ENCODE assay signal across 8 cellular contexts in the genomic region with DNA sequence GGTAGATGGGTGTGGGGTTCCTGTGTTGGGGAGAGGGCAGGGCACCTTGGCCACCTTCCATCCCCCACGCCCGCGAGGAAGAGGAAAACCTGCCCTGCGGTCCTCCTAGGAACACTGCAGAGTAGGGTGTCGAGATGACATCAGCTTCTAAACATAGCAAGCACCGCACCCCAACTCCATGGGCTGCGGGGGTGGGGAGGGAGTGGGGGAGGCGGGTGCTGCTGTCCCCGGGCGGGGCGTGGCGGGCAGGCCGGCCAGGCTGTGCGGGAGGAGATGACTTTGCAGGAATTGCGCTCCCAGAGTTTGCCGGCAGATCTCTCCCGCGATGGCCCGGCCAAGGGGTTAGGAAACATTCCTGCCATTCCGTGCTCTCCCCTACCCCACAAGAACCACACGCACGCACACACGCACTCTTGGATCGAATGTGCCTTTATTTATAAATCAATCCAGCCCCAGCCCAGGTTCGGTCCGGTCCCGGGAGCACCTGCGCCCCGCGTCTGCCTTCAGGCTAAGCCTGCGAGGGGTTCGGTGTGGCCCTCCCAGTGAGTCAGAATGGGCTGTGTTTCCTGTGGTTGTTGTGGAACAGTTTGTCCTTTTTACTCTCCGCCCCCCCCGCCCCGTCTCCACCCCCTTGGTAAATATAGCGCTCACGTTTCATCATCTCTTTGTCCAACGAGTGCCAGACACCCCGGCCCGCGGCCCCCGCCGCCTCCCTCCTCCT. TPM values are rescaled to one million over a fixed set of nuclear protein-coding genes. Genes with fewer than 3 reads are reported as not detected.
DNase-seq lines count a peak whose midpoint lies in the region; ATAC-seq, FAIRE-seq and TF ChIP-seq lines count a peak whose summit lies in the region.

No MANE protein-coding gene starts in this region.

- H3K4me3 ChIP-seq in GM08714 (ENCODE audit: low read length) (peak overlapping the region; percentile 61; the same call in 1 of the 2 replicates), SK-N-SH (ENCODE audit: low read depth in 2 of 2, low read length in 1 of 2) (peak overlapping the region; percentile 59 to 73), pancreas (peak overlapping the region; percentile 7 to 50 (median 36)), thyroid gland (replicated peaks in 1 of 3) (peak overlapping the region in 2 of 3 donors; percentile 13 to 44)

- peak in 1 of 2 experiments; percentile 44; a peak in 1 of 4 replicates for TF ChIP-seq EP300 in SK-N-SH (IDR thresholded peaks at IDR 0.05; ENCODE audit: borderline replicate concordance in 1 of 2, low read depth in 1 of 2, low read length in 1 of 2)

- TF ChIP-seq CTCF in SK-N-SH (IDR thresholded peaks at IDR 0.05): peak; percentile 24
- no peak for TF ChIP-seq CTCF in pancreas (IDR thresholded peaks at IDR 0.05)
- TF ChIP-seq CTCF in thyroid gland (IDR thresholded peaks at IDR 0.05): peak in 1 of 6 experiments; percentile 23

- H3K27ac ChIP-seq in SK-N-SH (ENCODE audit: low read depth in 2 of 2, low read length in 1 of 2) (peak overlapping the region; percentile 99 to 100), pancreas (peak overlapping the region; percentile 97 to 100 (median 100)), thyroid gland (peak overlapping the region; percentile 100)

- no peaks in the 10 kb centered on the region for H3K9me3 Mint-ChIP-seq in activated naive CD8-positive, alpha-beta T cell treated with anti-CD3 and anti-CD28 coated beads, Interleukin-2, amount 10 ng/mL, durations not matched to agents 7 days and 5 days

- peak overlapping the region; percentile 99 for H3K27ac Mint-ChIP-seq in activated naive CD8-positive, alpha-beta T cell treated with anti-CD3 and anti-CD28 coated beads, Interleukin-2, amount 10 ng/mL, durations not matched to agents 7 days and 5 days

- CTCF ChIA-PET in SK-N-SH (lab: Yijun Ruan, JAX): interaction anchor here (1.8 kb wide), 1 partner anchor 65 kb away, joined by 7 read pairs; no protein-coding TSS in a partner anchor

- H4K20me1 ChIP-seq in SK-N-SH (ENCODE audit: insufficient read depth): no peaks in the 10 kb centered on the region

- no peak for FAIRE-seq in pancreas (lab: Jason Lieb, UNC)

- H3K36me3 ChIP-seq in SK-N-SH (replicated peaks in 1 of 2; ENCODE audit: control insufficient read depth in 1 of 2, insufficient read depth in 2 of 2, low read length in 1 of 2): no peaks in the 10 kb centered on the region
- no peaks in the 10 kb centered on the region for H3K36me3 ChIP-seq in pancreas
- H3K36me3 ChIP-seq in thyroid gland: no peaks in the 10 kb centered on the region

- peak overlapping the region; percentile 98 for H3K4me3 Mint-ChIP-seq in activated naive CD8-positive, alpha-beta T cell treated with anti-CD3 and anti-CD28 coated beads, Interleukin-2, amount 10 ng/mL, durations not matched to agents 7 days and 5 days

- TF ChIP-seq RAD21 in SK-N-SH (IDR thresholded peaks at IDR 0.05; ENCODE audit: low read length): no peak

- H2AFZ ChIP-seq in SK-N-SH (ENCODE audit: low read depth): no peak overlapping the region

- peak overlapping the region; percentile 98 for H3K9ac ChIP-seq in SK-N-SH

- no peaks in the 10 kb centered on the region for H3K27me3 Mint-ChIP-seq in activated naive CD8-positive, alpha-beta T cell treated with anti-CD3 and anti-CD28 coated beads, Interleukin-2, amount 10 ng/mL, durations not matched to agents 7 days and 5 days

- DNase-seq in NCI-H1092 treated with DMSO at 0.1 percent for 48 hours (lab: John Stamatoyannopoulos, UW) (peak; percentile 93), SK-N-SH (peak; percentile 85), Right ventricle myocardium inferior (ENCODE audit: missing footprints) (peak; percentile 98), pancreas (peak; percentile 93 to 97 (median 96)), thyroid gland (peak; percentile 97 to 98)
- no peak for DNase-seq in activated naive CD8-positive, alpha-beta T cell treated with anti-CD3 and anti-CD28 coated beads, Interleukin-2, amount 10 ng/mL, durations not matched to agents 7 days and 5 days

- H3K27me3 ChIP-seq in SK-N-SH (ENCODE audit: insufficient read depth) (no peaks in the 10 kb centered on the region), pancreas (no peaks in the 10 kb centered on the region), thyroid gland (no peaks in the 10 kb centered on the region)

- H3K79me2 ChIP-seq in SK-N-SH (ENCODE audit: insufficient read depth): no peaks in the 10 kb centered on the region

- TF ChIP-seq POLR2A in thyroid gland (IDR thresholded peaks at IDR 0.05): peak; percentile 89 to 94

- POLR2A ChIA-PET in SK-N-SH (lab: Yijun Ruan, JAX): interaction anchor here (0.6 to 4.0 kb wide), 14 partner anchors 9 to 183 kb away, joined by 3 to 20 read pairs (median 4); no protein-coding TSS in a partner anchor
- POLR2A ChIA-PET in activated naive CD8-positive, alpha-beta T cell treated with anti-CD3 and anti-CD28 coated beads, Interleukin-2, amount 10 ng/mL, durations not matched to agents 7 days and 5 days (lab: Charles Lee): interaction anchor here (0.6 to 4.7 kb wide), 16 partner anchors 8 to 644 kb away, joined by 3 to 79 read pairs (median 8); a partner anchor contains a TSS

- H3K4me1 ChIP-seq in SK-N-SH (ENCODE audit: control insufficient read depth in 1 of 2, insufficient read depth in 2 of 2, low read depth in 1 of 2, low read length in 1 of 2) (peaks cover 18 to 21% of the 10 kb centered on the region in 2 experiments), pancreas (peaks cover 17 to 29% (median 26%) of the 10 kb centered on the region in 3 donors), thyroid gland (peaks cover 45 to 57% of the 10 kb centered on the region in 2 donors)

- 1% methylated on average over 33 of the region's 43 CpGs for WGBS in SK-N-SH (ENCODE audit: low lambda C conversion rate)
- WGBS in pancreas, 2 donors: 0 to 1% methylated on average over 32 to 43 of the region's 43 CpGs
- 1 to 2% methylated on average over 25 to 27 of the region's 43 CpGs for WGBS in thyroid gland, 2 donors

- peak overlapping the region; percentile 80 for H3K4me2 ChIP-seq in SK-N-SH

- H3K9me3 ChIP-seq in SK-N-SH (no peaks in the 10 kb centered on the region), pancreas (no peaks in the 10 kb centered on the region), thyroid gland (no peaks in the 10 kb centered on the region)

- ATAC-seq in HG02610 (IDR thresholded peaks at IDR 0.05; ENCODE audit: unreplicated experiment) (peak; percentile 26), Right ventricle myocardium inferior (peak; percentile 72), pancreas (peak; percentile 61 to 77 (median 66))
- ATAC-seq in activated naive CD8-positive, alpha-beta T cell treated with anti-CD3 and anti-CD28 coated beads, Interleukin-2, amount 10 ng/mL, durations not matched to agents 7 days and 5 days (ENCODE audit: low read depth): peak; percentile 48

- no peaks in the 10 kb centered on the region for H3K9me2 ChIP-seq in SK-N-SH

- peaks cover 33% of the 10 kb centered on the region for H3K4me1 Mint-ChIP-seq in activated naive CD8-positive, alpha-beta T cell treated with anti-CD3 and anti-CD28 coated beads, Interleukin-2, amount 10 ng/mL, durations not matched to agents 7 days and 5 days

- H3K36me3 Mint-ChIP-seq in activated naive CD8-positive, alpha-beta T cell treated with anti-CD3 and anti-CD28 coated beads, Interleukin-2, amount 10 ng/mL, durations not matched to agents 7 days and 5 days: no peaks in the 10 kb centered on the region

- intact Hi-C loops in Right ventricle myocardium inferior (cut with DNase I) (loop anchor here (1.0 to 5.0 kb wide), 7 partner anchors 7 to 182 kb away; no protein-coding TSS in a partner anchor), pancreas (cut with DNase I) (loop anchor here in 2 of 3 donors (5.0 to 10.0 kb wide), 3 partner anchors 48 to 175 kb away; no protein-coding TSS in a partner anchor), thyroid gland (cut with DNase I) (loop anchor here (10.0 kb wide), 1 partner anchor 185 kb away; no protein-coding TSS in a partner anchor)

- peaks cover 45% of the 10 kb centered on the region for H3F3A ChIP-seq in SK-N-SH (replicated peaks; ENCODE audit: insufficient read depth)

TF ChIP-seq in SK-N-SH, 30 proteins besides CTCF, POLR2A, EP300 and RAD21 (continues in another document):
- TF ChIP-seq, protein P1, sequence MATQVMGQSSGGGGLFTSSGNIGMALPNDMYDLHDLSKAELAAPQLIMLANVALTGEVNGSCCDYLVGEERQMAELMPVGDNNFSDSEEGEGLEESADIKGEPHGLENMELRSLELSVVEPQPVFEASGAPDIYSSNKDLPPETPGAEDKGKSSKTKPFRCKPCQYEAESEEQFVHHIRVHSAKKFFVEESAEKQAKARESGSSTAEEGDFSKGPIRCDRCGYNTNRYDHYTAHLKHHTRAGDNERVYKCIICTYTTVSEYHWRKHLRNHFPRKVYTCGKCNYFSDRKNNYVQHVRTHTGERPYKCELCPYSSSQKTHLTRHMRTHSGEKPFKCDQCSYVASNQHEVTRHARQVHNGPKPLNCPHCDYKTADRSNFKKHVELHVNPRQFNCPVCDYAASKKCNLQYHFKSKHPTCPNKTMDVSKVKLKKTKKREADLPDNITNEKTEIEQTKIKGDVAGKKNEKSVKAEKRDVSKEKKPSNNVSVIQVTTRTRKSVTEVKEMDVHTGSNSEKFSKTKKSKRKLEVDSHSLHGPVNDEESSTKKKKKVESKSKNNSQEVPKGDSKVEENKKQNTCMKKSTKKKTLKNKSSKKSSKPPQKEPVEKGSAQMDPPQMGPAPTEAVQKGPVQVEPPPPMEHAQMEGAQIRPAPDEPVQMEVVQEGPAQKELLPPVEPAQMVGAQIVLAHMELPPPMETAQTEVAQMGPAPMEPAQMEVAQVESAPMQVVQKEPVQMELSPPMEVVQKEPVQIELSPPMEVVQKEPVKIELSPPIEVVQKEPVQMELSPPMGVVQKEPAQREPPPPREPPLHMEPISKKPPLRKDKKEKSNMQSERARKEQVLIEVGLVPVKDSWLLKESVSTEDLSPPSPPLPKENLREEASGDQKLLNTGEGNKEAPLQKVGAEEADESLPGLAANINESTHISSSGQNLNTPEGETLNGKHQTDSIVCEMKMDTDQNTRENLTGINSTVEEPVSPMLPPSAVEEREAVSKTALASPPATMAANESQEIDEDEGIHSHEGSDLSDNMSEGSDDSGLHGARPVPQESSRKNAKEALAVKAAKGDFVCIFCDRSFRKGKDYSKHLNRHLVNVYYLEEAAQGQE (IDR thresholded peaks at IDR 0.05; ENCODE audit: low read depth, low read length): no peak
- TF ChIP-seq RXRA (IDR thresholded peaks at IDR 0.05; ENCODE audit: borderline replicate concordance, low read depth) (peak; percentile 93), ELF1 (IDR thresholded peaks at IDR 0.05) (no peak), NFIC (IDR thresholded peaks at IDR 0.05; ENCODE audit: borderline replicate concordance) (peak; percentile 40; the same call in 1 of the 2 replicates)

RNA-seq across cellular contexts. Expression of a gene that starts 5.2 kb away (rescaled TPM):
- 5.8 and 6.9 TPM in 2 replicates for polyA plus RNA-seq in SK-N-SH (2012; rRNA removed)
- polyA plus RNA-seq in SK-N-SH (2012; cell fraction: cytosol; rRNA removed): 5.9 and 7.6 TPM in 2 replicates
- polyA plus RNA-seq in SK-N-SH (2012; cell fraction: nucleus; rRNA removed): 5.0 and 8.3 TPM in 2 replicates
- total RNA-seq in activated naive CD8-positive, alpha-beta T cell treated with anti-CD3 and anti-CD28 coated beads, Interleukin-2, amount 10 ng/mL, durations not matched to agents 7 days and 5 days: 10 to 100 TPM; 16.2 TPM
- total RNA-seq in Right ventricle myocardium inferior: 52.6 TPM
- 10 to 100 TPM in 5 of 6 donors, 1 to 10 TPM in 1; 8.4 to 32.8 (median 18.1) TPM for total RNA-seq in pancreas
- 10 to 100 TPM in 1 of 2 donors, 1 to 10 TPM in 1; 9.0 to 16.2 TPM for polyA plus RNA-seq in pancreas
- 100 to 1,000 TPM in 3 of 4 donors, 10 to 100 TPM in 1; 96.3 to 155 (median 125) TPM for total RNA-seq in thyroid gland
